In the genomic region with DNA sequence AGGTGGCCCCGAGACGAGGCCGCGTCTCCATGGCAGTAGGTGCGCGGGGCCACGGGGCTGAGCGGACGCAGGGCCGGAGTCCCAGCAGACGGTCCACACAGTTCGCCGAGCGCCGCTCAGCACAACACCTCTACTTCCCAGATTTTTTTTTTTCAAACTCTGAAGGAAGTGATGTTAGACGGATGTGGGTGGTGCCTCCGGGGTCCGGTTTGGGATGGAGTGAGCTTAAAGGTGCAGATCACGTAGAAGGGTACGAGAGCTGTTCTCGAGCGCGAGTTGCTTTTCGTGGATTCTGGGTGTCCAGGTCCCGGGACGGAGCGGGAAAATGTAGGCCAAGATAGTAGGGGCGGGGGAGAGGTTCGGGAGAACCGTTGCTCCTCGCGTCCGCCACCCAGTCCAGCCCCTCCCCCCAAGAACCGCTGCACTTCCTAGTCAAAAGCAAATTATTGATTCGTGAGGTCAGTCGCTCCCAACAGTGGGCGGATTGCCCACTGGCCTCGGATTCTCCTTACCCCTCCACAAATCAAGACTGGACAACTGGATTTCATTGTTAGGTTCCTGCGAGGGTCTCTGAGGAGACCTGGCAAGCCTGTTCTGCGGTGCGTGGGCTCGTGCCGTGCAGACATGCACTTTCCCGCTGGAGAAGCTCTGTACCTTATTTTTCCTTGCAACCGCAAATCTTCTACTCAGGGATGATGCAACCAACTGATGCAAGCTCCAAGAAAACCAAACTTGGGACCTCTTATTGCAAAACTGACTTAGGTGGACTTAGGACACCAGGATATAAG, we compare ENCODE assay signal across 1 cellular context.
A peak's percentile ranks its signal among the peaks of the same experiment; 100 is the strongest.
TF ChIP-seq lines count a peak whose summit lies in the region.

A gene (minus strand): TSS at position 126 of the 788 bp plus-strand sequence. CDS start 95 bp downstream, at position 31.

TF ChIP-seq in K562, 482 proteins besides CTCF, POLR2A, EP300 and RAD21 (continued from another document and continues in another):
- TF ChIP-seq, protein P1, sequence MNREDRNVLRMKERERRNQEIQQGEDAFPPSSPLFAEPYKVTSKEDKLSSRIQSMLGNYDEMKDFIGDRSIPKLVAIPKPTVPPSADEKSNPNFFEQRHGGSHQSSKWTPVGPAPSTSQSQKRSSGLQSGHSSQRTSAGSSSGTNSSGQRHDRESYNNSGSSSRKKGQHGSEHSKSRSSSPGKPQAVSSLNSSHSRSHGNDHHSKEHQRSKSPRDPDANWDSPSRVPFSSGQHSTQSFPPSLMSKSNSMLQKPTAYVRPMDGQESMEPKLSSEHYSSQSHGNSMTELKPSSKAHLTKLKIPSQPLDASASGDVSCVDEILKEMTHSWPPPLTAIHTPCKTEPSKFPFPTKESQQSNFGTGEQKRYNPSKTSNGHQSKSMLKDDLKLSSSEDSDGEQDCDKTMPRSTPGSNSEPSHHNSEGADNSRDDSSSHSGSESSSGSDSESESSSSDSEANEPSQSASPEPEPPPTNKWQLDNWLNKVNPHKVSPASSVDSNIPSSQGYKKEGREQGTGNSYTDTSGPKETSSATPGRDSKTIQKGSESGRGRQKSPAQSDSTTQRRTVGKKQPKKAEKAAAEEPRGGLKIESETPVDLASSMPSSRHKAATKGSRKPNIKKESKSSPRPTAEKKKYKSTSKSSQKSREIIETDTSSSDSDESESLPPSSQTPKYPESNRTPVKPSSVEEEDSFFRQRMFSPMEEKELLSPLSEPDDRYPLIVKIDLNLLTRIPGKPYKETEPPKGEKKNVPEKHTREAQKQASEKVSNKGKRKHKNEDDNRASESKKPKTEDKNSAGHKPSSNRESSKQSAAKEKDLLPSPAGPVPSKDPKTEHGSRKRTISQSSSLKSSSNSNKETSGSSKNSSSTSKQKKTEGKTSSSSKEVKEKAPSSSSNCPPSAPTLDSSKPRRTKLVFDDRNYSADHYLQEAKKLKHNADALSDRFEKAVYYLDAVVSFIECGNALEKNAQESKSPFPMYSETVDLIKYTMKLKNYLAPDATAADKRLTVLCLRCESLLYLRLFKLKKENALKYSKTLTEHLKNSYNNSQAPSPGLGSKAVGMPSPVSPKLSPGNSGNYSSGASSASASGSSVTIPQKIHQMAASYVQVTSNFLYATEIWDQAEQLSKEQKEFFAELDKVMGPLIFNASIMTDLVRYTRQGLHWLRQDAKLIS (CRISPR knock-in tag; IDR thresholded peaks at IDR 0.05) = no peak
- TF ChIP-seq HEY1 (CRISPR knock-in tag; IDR thresholded peaks at IDR 0.05; ENCODE audit: borderline replicate concordance) = no peak
- peak; percentile 48; the same call in 1 of the 2 replicates for TF ChIP-seq HMG20B (CRISPR knock-in tag; IDR thresholded peaks at IDR 0.05)
- peak; percentile 69; the same call in 1 of the 2 replicates for TF ChIP-seq ZNF263 (CRISPR knock-in tag; IDR thresholded peaks at IDR 0.05; ENCODE audit: borderline replicate concordance)
- TF ChIP-seq, protein P2, sequence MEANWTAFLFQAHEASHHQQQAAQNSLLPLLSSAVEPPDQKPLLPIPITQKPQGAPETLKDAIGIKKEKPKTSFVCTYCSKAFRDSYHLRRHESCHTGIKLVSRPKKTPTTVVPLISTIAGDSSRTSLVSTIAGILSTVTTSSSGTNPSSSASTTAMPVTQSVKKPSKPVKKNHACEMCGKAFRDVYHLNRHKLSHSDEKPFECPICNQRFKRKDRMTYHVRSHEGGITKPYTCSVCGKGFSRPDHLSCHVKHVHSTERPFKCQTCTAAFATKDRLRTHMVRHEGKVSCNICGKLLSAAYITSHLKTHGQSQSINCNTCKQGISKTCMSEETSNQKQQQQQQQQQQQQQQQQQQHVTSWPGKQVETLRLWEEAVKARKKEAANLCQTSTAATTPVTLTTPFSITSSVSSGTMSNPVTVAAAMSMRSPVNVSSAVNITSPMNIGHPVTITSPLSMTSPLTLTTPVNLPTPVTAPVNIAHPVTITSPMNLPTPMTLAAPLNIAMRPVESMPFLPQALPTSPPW (CRISPR knock-in tag; IDR thresholded peaks at IDR 0.05) = peak; percentile 62
- 0 out of 2 replicates have a peak, but pooled peaks have one; percentile 4 for TF ChIP-seq NR2C1 (IDR thresholded peaks at IDR 0.05)
- no peak for TF ChIP-seq NR2C1 (tag; IDR thresholded peaks at IDR 0.05)
- peak; percentile 86 for TF ChIP-seq ZNF431 (CRISPR knock-in tag; IDR thresholded peaks at IDR 0.05)
- no peak for TF ChIP-seq CBFA2T2 (conservative IDR thresholded peaks at IDR 0.05)
- TF ChIP-seq, protein P3, sequence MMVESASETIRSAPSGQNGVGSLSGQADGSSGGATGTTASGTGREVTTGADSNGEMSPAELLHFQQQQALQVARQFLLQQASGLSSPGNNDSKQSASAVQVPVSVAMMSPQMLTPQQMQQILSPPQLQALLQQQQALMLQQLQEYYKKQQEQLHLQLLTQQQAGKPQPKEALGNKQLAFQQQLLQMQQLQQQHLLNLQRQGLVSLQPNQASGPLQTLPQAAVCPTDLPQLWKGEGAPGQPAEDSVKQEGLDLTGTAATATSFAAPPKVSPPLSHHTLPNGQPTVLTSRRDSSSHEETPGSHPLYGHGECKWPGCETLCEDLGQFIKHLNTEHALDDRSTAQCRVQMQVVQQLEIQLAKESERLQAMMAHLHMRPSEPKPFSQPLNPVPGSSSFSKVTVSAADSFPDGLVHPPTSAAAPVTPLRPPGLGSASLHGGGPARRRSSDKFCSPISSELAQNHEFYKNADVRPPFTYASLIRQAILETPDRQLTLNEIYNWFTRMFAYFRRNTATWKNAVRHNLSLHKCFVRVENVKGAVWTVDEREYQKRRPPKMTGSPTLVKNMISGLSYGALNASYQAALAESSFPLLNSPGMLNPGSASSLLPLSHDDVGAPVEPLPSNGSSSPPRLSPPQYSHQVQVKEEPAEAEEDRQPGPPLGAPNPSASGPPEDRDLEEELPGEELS (CRISPR knock-in tag; IDR thresholded peaks at IDR 0.05; ENCODE audit: borderline replicate concordance) = peak; percentile 72; the same call in 1 of the 2 replicates
- no peak for TF ChIP-seq DNMT1 (IDR thresholded peaks at IDR 0.05)
- TF ChIP-seq, protein P4, sequence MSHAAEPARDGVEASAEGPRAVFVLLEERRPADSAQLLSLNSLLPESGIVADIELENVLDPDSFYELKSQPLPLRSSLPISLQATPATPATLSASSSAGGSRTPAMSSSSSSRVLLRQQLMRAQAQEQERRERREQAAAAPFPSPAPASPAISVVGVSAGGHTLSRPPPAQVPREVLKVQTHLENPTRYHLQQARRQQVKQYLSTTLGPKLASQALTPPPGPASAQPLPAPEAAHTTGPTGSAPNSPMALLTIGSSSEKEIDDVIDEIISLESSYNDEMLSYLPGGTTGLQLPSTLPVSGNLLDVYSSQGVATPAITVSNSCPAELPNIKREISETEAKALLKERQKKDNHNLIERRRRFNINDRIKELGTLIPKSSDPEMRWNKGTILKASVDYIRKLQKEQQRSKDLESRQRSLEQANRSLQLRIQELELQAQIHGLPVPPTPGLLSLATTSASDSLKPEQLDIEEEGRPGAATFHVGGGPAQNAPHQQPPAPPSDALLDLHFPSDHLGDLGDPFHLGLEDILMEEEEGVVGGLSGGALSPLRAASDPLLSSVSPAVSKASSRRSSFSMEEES (CRISPR knock-in tag; IDR thresholded peaks at IDR 0.05) = no peak
- 0 out of 2 replicates have a peak, but pooled peaks have one; percentile 15 for TF ChIP-seq BHLHE40 (IDR thresholded peaks at IDR 0.05; ENCODE audit: low read length)
- TF ChIP-seq, protein P5, sequence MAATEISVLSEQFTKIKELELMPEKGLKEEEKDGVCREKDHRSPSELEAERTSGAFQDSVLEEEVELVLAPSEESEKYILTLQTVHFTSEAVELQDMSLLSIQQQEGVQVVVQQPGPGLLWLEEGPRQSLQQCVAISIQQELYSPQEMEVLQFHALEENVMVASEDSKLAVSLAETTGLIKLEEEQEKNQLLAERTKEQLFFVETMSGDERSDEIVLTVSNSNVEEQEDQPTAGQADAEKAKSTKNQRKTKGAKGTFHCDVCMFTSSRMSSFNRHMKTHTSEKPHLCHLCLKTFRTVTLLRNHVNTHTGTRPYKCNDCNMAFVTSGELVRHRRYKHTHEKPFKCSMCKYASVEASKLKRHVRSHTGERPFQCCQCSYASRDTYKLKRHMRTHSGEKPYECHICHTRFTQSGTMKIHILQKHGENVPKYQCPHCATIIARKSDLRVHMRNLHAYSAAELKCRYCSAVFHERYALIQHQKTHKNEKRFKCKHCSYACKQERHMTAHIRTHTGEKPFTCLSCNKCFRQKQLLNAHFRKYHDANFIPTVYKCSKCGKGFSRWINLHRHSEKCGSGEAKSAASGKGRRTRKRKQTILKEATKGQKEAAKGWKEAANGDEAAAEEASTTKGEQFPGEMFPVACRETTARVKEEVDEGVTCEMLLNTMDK (IDR thresholded peaks at IDR 0.05; ENCODE audit: borderline replicate concordance, insufficient read depth, low read depth, low read length, poor library complexity, severe bottlenecking) = no peak
- 0 out of 2 replicates have a peak, but pooled peaks have one; percentile 18 for TF ChIP-seq ZNF830 (CRISPR knock-in tag; IDR thresholded peaks at IDR 0.05)
- no peak; the same call in 1 of the 2 replicates for TF ChIP-seq ZEB2 (IDR thresholded peaks at IDR 0.05)
- TF ChIP-seq, protein P6, sequence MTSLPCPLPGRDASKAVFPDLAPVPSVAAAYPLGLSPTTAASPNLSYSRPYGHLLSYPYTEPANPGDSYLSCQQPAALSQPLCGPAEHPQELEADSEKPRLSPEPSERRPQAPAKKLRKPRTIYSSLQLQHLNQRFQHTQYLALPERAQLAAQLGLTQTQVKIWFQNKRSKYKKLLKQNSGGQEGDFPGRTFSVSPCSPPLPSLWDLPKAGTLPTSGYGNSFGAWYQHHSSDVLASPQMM (CRISPR knock-in tag; IDR thresholded peaks at IDR 0.05) = no peak
- TF ChIP-seq, protein P7, sequence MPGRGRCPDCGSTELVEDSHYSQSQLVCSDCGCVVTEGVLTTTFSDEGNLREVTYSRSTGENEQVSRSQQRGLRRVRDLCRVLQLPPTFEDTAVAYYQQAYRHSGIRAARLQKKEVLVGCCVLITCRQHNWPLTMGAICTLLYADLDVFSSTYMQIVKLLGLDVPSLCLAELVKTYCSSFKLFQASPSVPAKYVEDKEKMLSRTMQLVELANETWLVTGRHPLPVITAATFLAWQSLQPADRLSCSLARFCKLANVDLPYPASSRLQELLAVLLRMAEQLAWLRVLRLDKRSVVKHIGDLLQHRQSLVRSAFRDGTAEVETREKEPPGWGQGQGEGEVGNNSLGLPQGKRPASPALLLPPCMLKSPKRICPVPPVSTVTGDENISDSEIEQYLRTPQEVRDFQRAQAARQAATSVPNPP (IDR thresholded peaks at IDR 0.05; ENCODE audit: borderline replicate concordance, insufficient read depth, insufficient read length) = no peak
- no peak for TF ChIP-seq MAFG (tag; conservative IDR thresholded peaks at IDR 0.05)
- TF ChIP-seq TAF7 (tag; IDR thresholded peaks at IDR 0.05) = peak; percentile 63
- peak; percentile 69 for TF ChIP-seq FOXM1 (IDR thresholded peaks at IDR 0.05; ENCODE audit: low read depth)
- no peak for TF ChIP-seq FOXM1 (CRISPR knock-in tag; IDR thresholded peaks at IDR 0.05; ENCODE audit: low read depth)
- TF ChIP-seq TARDBP (IDR thresholded peaks at IDR 0.05) = peak; percentile 11; the same call in 1 of the 2 replicates
- TF ChIP-seq ADNP (tag; IDR thresholded peaks at IDR 0.05) = no peak
- peak; percentile 84 for TF ChIP-seq ZNF224 (CRISPR knock-in tag; IDR thresholded peaks at IDR 0.05)
- peak; percentile 67; the same call in 1 of the 2 replicates for TF ChIP-seq L3MBTL2 (IDR thresholded peaks at IDR 0.05)
- peak in 1 of 2 experiments; percentile 51; a peak in 2 of 4 replicates for TF ChIP-seq SIN3A (IDR thresholded peaks at IDR 0.05; ENCODE audit: borderline replicate concordance in 2 of 2, control insufficient read depth in 1 of 2, low read depth in 2 of 2, low read length in 2 of 2)
- peak; percentile 91 for TF ChIP-seq GTF2E2 (tag; IDR thresholded peaks at IDR 0.05)
- peak; percentile 58; the same call in 1 of the 2 replicates for TF ChIP-seq TRIM28 (IDR thresholded peaks at IDR 0.05)
- peak; percentile 56 to 69; a peak in 2 of 4 replicates for TF ChIP-seq FOXK2 (conservative IDR thresholded peaks at IDR 0.05 in 1 of 2, IDR thresholded peaks at IDR 0.05 in 1 of 2; ENCODE audit: low read depth in 2 of 2)
- TF ChIP-seq CEBPB (tag; IDR thresholded peaks at IDR 0.05) = peak; percentile 97
- TF ChIP-seq, protein P8, sequence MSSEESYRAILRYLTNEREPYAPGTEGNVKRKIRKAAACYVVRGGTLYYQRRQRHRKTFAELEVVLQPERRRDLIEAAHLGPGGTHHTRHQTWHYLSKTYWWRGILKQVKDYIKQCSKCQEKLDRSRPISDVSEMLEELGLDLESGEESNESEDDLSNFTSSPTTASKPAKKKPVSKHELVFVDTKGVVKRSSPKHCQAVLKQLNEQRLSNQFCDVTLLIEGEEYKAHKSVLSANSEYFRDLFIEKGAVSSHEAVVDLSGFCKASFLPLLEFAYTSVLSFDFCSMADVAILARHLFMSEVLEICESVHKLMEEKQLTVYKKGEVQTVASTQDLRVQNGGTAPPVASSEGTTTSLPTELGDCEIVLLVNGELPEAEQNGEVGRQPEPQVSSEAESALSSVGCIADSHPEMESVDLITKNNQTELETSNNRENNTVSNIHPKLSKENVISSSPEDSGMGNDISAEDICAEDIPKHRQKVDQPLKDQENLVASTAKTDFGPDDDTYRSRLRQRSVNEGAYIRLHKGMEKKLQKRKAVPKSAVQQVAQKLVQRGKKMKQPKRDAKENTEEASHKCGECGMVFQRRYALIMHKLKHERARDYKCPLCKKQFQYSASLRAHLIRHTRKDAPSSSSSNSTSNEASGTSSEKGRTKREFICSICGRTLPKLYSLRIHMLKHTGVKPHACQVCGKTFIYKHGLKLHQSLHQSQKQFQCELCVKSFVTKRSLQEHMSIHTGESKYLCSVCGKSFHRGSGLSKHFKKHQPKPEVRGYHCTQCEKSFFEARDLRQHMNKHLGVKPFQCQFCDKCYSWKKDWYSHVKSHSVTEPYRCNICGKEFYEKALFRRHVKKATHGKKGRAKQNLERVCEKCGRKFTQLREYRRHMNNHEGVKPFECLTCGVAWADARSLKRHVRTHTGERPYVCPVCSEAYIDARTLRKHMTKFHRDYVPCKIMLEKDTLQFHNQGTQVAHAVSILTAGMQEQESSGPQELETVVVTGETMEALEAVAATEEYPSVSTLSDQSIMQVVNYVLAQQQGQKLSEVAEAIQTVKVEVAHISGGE (CRISPR knock-in tag; IDR thresholded peaks at IDR 0.05) = peak in 1 of 3 experiments; percentile 18; a peak in 1 of 6 replicates
- peak; percentile 83 to 86 for TF ChIP-seq NRF1 (conservative IDR thresholded peaks at IDR 0.05 in 1 of 2, IDR thresholded peaks at IDR 0.05 in 1 of 2)
- no peak for TF ChIP-seq HMG20A (CRISPR knock-in tag; conservative IDR thresholded peaks at IDR 0.05)
- TF ChIP-seq TEAD4 (IDR thresholded peaks at IDR 0.05; ENCODE audit: low read length) = no peak
- no peak for TF ChIP-seq TEAD4 (CRISPR knock-in tag; IDR thresholded peaks at IDR 0.05; ENCODE audit: borderline replicate concordance)
- TF ChIP-seq, protein P9, sequence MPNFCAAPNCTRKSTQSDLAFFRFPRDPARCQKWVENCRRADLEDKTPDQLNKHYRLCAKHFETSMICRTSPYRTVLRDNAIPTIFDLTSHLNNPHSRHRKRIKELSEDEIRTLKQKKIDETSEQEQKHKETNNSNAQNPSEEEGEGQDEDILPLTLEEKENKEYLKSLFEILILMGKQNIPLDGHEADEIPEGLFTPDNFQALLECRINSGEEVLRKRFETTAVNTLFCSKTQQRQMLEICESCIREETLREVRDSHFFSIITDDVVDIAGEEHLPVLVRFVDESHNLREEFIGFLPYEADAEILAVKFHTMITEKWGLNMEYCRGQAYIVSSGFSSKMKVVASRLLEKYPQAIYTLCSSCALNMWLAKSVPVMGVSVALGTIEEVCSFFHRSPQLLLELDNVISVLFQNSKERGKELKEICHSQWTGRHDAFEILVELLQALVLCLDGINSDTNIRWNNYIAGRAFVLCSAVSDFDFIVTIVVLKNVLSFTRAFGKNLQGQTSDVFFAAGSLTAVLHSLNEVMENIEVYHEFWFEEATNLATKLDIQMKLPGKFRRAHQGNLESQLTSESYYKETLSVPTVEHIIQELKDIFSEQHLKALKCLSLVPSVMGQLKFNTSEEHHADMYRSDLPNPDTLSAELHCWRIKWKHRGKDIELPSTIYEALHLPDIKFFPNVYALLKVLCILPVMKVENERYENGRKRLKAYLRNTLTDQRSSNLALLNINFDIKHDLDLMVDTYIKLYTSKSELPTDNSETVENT (CRISPR knock-in tag; IDR thresholded peaks at IDR 0.05) = peak; percentile 52; the same call in 1 of the 2 replicates
- TF ChIP-seq KDM4B (IDR thresholded peaks at IDR 0.05; ENCODE audit: borderline replicate concordance in 2 of 2, low read depth in 1 of 2) = no peak; a peak in 1 of 4 replicates
